Comparison of ENCODE assay signal across 8 cellular contexts in genomic region chr13:82330499-82330898, GRCh38.
DNase-seq lines count a peak whose midpoint lies in the region; ATAC-seq, FAIRE-seq and TF ChIP-seq lines count a peak whose summit lies in the region.

No MANE protein-coding gene starts in this region.

- H3K4me3 ChIP-seq in K562: no peak overlapping the region

- no peak for TF ChIP-seq EP300 in K562 (IDR thresholded peaks at IDR 0.05; ENCODE audit: low read length)

- H3K27ac ChIP-seq in K562 (ENCODE audit: extremely low read depth, low read depth, low read length): no peak overlapping the region

- no peak overlapping the region for H3K4me2 ChIP-seq in K562 (ENCODE audit: insufficient read depth, low read length)

- peaks cover 12% of the 10 kb centered on the region for H3K9me3 Mint-ChIP-seq in mesothelial cell of epicardium

- peak in 1 of 2 experiments; percentile 30; a peak in 2 of 4 replicates for TF ChIP-seq RAD21 in K562 (CRISPR knock-in tag; conservative IDR thresholded peaks at IDR 0.05 in 1 of 2, IDR thresholded peaks at IDR 0.05 in 1 of 2)

- H3K36me3 Mint-ChIP-seq in mesothelial cell of epicardium: peaks cover 2% of the 10 kb centered on the region

- no peak for FAIRE-seq in K562 (lab: Jason Lieb, UNC)

- DNase-seq in K562 (ENCODE audit: extremely low read depth in 1 of 4, low spot score in 3 of 4) (peak; percentile 2 to 16 (median 11)), mesothelial cell of epicardium (ENCODE audit: low spot score in 2 of 2, unreplicated experiment in 2 of 2) (no peak)
- DNase-seq in activated CD4-positive, CD25-positive, alpha-beta regulatory T cell treated with anti-CD3 and anti-CD28 coated beads, Interleukin-2, amount 50 U/mL, for 72 hours: no peak

- H3K36me3 ChIP-seq in K562 (ENCODE audit: control insufficient read depth, insufficient read depth, low read length): no peaks in the 10 kb centered on the region

- POLR2A ChIA-PET in K562 (lab: Yijun Ruan, JAX): no interaction called here

- H4K20me1 ChIP-seq in K562 (replicated peaks; ENCODE audit: control insufficient read depth, insufficient read depth, low read length): no peaks in the 10 kb centered on the region

- no peaks in the 10 kb centered on the region for H3K79me2 ChIP-seq in K562 (ENCODE audit: control insufficient read depth, insufficient read depth, low read length)

- H2AFZ ChIP-seq in K562 (ENCODE audit: low read depth, low read length): no peak overlapping the region

- 4% methylated on average over 5 of the region's 5 CpGs for WGBS in K562 (ENCODE audit: insufficient coverage, low coverage, missing lambda C conversion rate)

- H3K9ac ChIP-seq in K562 (ENCODE audit: insufficient read depth in 1 of 2, low read depth in 2 of 2, low read length in 2 of 2): no peak overlapping the region

- H3K4me1 ChIP-seq in K562 (replicated peaks in 1 of 2; ENCODE audit: control insufficient read depth in 2 of 2, insufficient read depth in 2 of 2, low read length in 2 of 2): no peaks in the 10 kb centered on the region

- BruUV-seq in K562 (replicated peaks; lab: Mats Ljungman, UMichigan): no TSS peak

- no peaks in the 10 kb centered on the region for H3K9me1 ChIP-seq in K562 (ENCODE audit: control insufficient read depth, insufficient read depth, low read length)

- H3K27me3 ChIP-seq in K562 (ENCODE audit: control insufficient read depth in 2 of 2, insufficient read depth in 2 of 2, low read length in 2 of 2): no peaks in the 10 kb centered on the region

- H3K27ac Mint-ChIP-seq in mesothelial cell of epicardium: no peak overlapping the region

- in situ Hi-C loops in K562 (cut with MboI): no loop called here

- no peaks in the 10 kb centered on the region for H3K9me3 ChIP-seq in K562 (replicated peaks; ENCODE audit: control insufficient read depth, insufficient read depth, low read depth, low read length)

- no peak for TF ChIP-seq POLR2A in K562 (conservative IDR thresholded peaks at IDR 0.05)

- CTCF ChIA-PET in K562 (lab: Yijun Ruan, JAX; ENCODE audit: low intra/inter-chr PET ratio): no interaction called here

- H3K4me3 Mint-ChIP-seq in mesothelial cell of epicardium: no peak overlapping the region

- peaks cover 8% of the 10 kb centered on the region for H3K4me1 Mint-ChIP-seq in mesothelial cell of epicardium

- peak; percentile 66 for ATAC-seq in HG03378 (IDR thresholded peaks at IDR 0.05; ENCODE audit: unreplicated experiment)
- no peak for ATAC-seq in K562
- ATAC-seq in HG03442 (IDR thresholded peaks at IDR 0.05; ENCODE audit: unreplicated experiment): no peak
- no peak for ATAC-seq in GM21447 (IDR thresholded peaks at IDR 0.05; ENCODE audit: unreplicated experiment)
- ATAC-seq in HG02852 (IDR thresholded peaks at IDR 0.05; ENCODE audit: unreplicated experiment): no peak

- peak; percentile 53 for TF ChIP-seq CTCF in GM12873 (IDR thresholded peaks at IDR 0.05; ENCODE audit: insufficient read depth, low read depth, low read length, missing control alignments)
- TF ChIP-seq CTCF in K562 (IDR thresholded peaks at IDR 0.05 in 2 of 3, conservative IDR thresholded peaks at IDR 0.05 in 1 of 3; ENCODE audit: insufficient read depth in 2 of 3, low read depth in 1 of 3, low read length in 3 of 3): peak in 2 of 3 experiments; percentile 31 to 34; a peak in 2 of 6 replicates
- peak; percentile 58 for TF ChIP-seq CTCF in mesothelial cell of epicardium (IDR thresholded peaks at IDR 0.05; ENCODE audit: unreplicated experiment)

- no peaks in the 10 kb centered on the region for H3K27me3 Mint-ChIP-seq in mesothelial cell of epicardium (ENCODE audit: low read depth)

- intact Hi-C loops in K562 (cut with micrococcal nuclease): loop anchor here (5.0 kb wide), 1 partner anchor 1158 kb away; no protein-coding TSS in a partner anchor

TF ChIP-seq in K562, 482 proteins besides CTCF, POLR2A, EP300 and RAD21:
- TF ChIP-seq ZNF764 (CRISPR knock-in tag; IDR thresholded peaks at IDR 0.05; ENCODE audit: low read depth): peak; percentile 81; the same call in 1 of the 2 replicates
- TF ChIP-seq NFYB (IDR thresholded peaks at IDR 0.05; ENCODE audit: extremely low read depth, insufficient read length): no peak
- TF ChIP-seq JUND (IDR thresholded peaks at IDR 0.05; ENCODE audit: borderline replicate concordance, low read depth, low read length): no peak
- no peak for TF ChIP-seq JUND (tag; IDR thresholded peaks at IDR 0.05; ENCODE audit: borderline replicate concordance, low read depth, low read length)
- TF ChIP-seq, protein P1, sequence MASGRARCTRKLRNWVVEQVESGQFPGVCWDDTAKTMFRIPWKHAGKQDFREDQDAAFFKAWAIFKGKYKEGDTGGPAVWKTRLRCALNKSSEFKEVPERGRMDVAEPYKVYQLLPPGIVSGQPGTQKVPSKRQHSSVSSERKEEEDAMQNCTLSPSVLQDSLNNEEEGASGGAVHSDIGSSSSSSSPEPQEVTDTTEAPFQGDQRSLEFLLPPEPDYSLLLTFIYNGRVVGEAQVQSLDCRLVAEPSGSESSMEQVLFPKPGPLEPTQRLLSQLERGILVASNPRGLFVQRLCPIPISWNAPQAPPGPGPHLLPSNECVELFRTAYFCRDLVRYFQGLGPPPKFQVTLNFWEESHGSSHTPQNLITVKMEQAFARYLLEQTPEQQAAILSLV (tag; IDR thresholded peaks at IDR 0.05): no peak
- TF ChIP-seq MYBL2 (IDR thresholded peaks at IDR 0.05; ENCODE audit: low read depth): no peak
- no peak for TF ChIP-seq MYBL2 (CRISPR knock-in tag; IDR thresholded peaks at IDR 0.05; ENCODE audit: borderline replicate concordance)
- TF ChIP-seq, protein P2, sequence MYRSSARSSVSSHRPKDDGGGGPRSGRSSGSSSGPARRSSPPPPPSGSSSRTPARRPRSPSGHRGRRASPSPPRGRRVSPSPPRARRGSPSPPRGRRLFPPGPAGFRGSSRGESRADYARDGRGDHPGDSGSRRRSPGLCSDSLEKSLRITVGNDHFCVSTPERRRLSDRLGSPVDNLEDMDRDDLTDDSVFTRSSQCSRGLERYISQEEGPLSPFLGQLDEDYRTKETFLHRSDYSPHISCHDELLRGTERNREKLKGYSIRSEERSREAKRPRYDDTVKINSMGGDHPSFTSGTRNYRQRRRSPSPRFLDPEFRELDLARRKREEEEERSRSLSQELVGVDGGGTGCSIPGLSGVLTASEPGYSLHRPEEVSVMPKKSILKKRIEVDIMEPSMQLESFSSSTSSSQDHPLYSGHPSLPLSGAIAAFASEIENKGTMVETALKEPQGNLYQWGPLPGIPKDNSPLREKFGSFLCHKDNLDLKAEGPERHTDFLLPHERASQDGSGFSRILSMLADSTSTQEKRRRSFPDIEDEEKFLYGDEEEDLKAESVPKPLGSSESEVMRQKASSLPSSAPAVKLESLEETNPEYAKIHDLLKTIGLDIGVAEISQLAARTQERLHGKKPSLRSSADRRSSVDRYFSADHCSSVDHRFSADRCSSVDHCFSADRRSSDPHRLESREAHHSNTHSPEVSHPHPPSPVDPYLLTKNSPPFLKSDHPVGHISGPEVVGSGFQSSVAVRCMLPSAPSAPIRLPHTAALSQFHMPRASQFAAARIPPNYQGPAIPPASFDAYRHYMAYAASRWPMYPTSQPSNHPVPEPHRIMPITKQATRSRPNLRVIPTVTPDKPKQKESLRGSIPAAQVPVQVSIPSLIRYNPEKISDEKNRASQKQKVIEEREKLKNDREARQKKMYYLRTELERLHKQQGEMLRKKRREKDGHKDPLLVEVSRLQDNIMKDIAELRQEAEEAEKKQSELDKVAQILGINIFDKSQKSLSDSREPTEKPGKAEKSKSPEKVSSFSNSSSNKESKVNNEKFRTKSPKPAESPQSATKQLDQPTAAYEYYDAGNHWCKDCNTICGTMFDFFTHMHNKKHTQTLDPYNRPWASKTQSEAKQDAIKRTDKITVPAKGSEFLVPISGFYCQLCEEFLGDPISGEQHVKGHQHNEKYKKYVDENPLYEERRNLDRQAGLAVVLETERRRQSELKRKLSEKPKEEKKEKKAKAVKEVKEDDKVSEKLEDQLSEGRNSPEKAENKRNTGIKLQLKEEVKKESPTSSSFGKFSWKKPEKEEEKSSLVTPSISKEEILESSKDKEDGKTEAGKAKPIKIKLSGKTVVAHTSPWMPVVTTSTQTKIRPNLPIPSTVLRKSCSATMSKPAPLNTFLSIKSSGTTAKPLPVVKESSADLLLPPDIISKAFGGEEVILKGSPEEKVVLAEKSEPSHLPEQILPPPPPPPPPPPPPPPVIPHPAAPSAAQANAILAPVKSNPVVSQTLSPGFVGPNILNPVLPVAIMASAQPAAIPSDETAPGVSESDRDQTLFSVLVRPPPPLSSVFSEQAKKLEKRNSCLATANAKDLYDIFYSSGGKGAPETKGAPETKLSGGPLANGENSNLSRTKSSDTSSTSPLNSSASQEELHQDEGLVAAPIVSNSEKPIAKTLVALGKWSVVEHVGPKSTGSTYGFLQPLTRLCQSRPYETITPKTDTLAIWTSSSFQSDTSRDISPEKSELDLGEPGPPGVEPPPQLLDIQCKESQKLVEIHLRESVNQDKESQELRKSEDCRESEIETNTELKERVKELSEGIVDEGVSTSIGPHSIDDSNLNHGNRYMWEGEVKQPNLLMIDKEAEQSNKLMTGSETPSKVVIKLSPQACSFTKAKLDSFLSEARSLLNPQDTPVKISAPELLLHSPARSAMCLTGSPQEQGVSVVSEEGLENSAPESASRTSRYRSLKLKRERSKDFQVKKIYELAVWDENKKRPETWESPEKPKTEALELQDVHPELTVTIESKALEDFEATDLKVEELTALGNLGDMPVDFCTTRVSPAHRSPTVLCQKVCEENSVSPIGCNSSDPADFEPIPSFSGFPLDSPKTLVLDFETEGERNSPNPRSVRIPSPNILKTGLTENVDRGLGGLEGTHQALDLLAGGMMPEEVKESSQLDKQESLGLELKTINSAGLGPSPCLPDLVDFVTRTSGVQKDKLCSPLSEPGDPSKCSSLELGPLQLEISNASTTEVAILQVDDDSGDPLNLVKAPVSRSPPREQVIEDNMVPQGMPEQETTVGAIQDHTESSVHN (IDR thresholded peaks at IDR 0.05; ENCODE audit: borderline replicate concordance in 1 of 2, low read depth in 1 of 2): no peak
- no peak for TF ChIP-seq ZNF449 (CRISPR knock-in tag; IDR thresholded peaks at IDR 0.05)

Comparison
In these comparisons a context has a peak if more than half of its experiments do, and no peak if none do; other contexts are left out.
1. DNase-seq: peak in K562 (4 of 4); none in mesothelial cell of epicardium (0 of 2) and activated CD4-positive, CD25-positive, alpha-beta regulatory T cell treated with anti-CD3 and anti-CD28 coated beads, Interleukin-2, amount 50 U/mL, for 72 hours (single experiment).
2. Peak in every context shown above with its lines, with median percentiles within 50 percentile points of each other: CTCF ChIP-seq.